ENCODE assay signal across 8 cellular contexts in the genomic region with DNA sequence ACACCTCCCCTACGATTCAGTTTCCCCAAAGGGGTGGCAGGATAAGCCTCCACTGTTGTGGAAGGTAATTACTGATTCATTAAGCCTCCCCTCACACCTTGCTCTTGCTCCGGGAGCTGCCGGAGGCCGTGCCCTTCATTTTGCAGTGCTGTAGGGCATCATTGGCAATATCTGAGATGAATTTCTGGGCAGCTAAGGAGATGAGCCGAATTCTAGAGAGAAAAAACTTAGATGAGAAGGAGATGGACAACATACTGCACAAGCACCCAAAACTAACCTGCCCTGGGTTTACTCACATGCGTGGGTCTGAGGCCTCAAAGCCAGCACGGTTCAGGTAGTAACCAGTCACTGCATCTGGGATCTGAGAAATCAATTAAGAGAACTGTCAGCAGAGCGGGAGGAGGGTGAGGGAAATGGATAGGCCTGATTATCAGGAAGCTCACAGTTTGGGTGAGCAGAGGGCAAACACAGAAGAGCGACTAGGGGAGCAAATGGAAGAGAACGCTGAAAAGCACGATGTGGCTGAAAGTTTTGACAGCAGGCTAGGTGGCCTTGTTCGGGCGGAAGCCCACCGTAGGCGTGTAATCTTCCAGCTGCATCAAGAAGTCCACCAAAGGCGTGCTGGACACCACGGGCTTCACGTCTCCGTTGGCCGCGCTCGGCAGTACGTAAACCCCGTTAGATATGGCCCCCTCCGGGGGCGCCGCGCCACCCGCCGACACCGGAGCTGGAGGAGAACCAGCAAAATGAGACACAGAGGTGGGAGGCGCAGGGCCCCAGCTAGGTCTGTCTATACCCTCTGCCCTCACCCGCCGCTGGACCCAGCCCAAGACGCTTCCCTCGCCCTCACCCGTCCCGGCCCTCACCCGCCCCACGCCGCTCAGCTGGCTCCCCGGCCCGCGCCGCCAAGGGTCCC. TPM values are rescaled to one million over a fixed set of nuclear protein-coding genes. Genes with fewer than 3 reads are reported as not detected.
DNase-seq lines count a peak whose midpoint lies in the region; ATAC-seq and TF ChIP-seq lines count a peak whose summit lies in the region.

No MANE protein-coding gene starts in this region.

- H3K27ac Mint-ChIP-seq in dendritic cell treated with granulocyte-macrophage colony-stimulating factor and Interleukin-4, amounts not matched to agents 40 ng/mL and 50 ng/mL, for 4 days, result no peak overlapping the region

- H3K4me3 ChIP-seq in lung, result peak overlapping the region; percentile 85
- peak overlapping the region; percentile 82 to 89 for H3K4me3 ChIP-seq in tibial artery

- H3K4me1 ChIP-seq in lung (ENCODE audit: control insufficient read depth in 2 of 2, insufficient read depth in 2 of 2, low read length in 2 of 2) (peaks cover 4 to 16% of the 10 kb centered on the region in 2 donors), tibial artery (peaks cover 0 to 65% (median 51%) of the 10 kb centered on the region in 4 donors)

- ATAC-seq in activated CD4-positive, CD25-positive, alpha-beta regulatory T cell treated with anti-CD3 and anti-CD28 coated beads, Interleukin-2, amount 50 U/mL, for 24 hours, result peak; percentile 3 to 10
- ATAC-seq in HG02970 (IDR thresholded peaks at IDR 0.05; ENCODE audit: low FRiP score, unreplicated experiment) (peak; percentile 17), SK-N-SH treated with all-trans-retinoic acid at 6 μM for 48 hours (peak; percentile 0; the same call in 1 of the 3 replicates), lung (ENCODE audit: insufficient read depth, low FRiP score) (no peak)

- no peaks in the 10 kb centered on the region for H3K9me3 Mint-ChIP-seq in dendritic cell treated with granulocyte-macrophage colony-stimulating factor and Interleukin-4, amounts not matched to agents 40 ng/mL and 50 ng/mL, for 4 days

- H3K27me3 Mint-ChIP-seq in dendritic cell treated with granulocyte-macrophage colony-stimulating factor and Interleukin-4, amounts not matched to agents 40 ng/mL and 50 ng/mL, for 4 days, result no peaks in the 10 kb centered on the region

- 13 to 17% methylated on average over 41 to 45 of the region's 45 CpGs for WGBS in lung, 2 donors

- H3K27ac ChIP-seq in lung (ENCODE audit: low read depth in 1 of 2, low read length in 1 of 2) (peak overlapping the region; percentile 80 to 96), tibial artery (peak overlapping the region; percentile 95 to 98)

- DNase-seq in activated CD4-positive, CD25-positive, alpha-beta regulatory T cell (lab: John Stamatoyannopoulos, UW), result no peak
- DNase-seq in lung (ENCODE audit: low spot score), result peak; percentile 42
- peak; percentile 44 to 81 for DNase-seq in tibial artery
- DNase-seq in SIG-M5 (lab: John Stamatoyannopoulos, UW), result no peak

- H3K36me3 Mint-ChIP-seq in dendritic cell treated with granulocyte-macrophage colony-stimulating factor and Interleukin-4, amounts not matched to agents 40 ng/mL and 50 ng/mL, for 4 days (ENCODE audit: low read depth), result peaks cover 45% of the 10 kb centered on the region

- no peak for TF ChIP-seq CTCF in lung (IDR thresholded peaks at IDR 0.05; ENCODE audit: control extremely low read depth, extremely low read depth)
- TF ChIP-seq CTCF in tibial artery (IDR thresholded peaks at IDR 0.05), result no peak

- H3K36me3 ChIP-seq in lung (ENCODE audit: control insufficient read depth in 2 of 2, insufficient read depth in 2 of 2, low read length in 2 of 2) (peaks cover 14 to 51% of the 10 kb centered on the region in 2 donors), tibial artery (peaks cover 50 to 60% (median 51%) of the 10 kb centered on the region in 3 donors)

- peak overlapping the region; percentile 85 for H3K4me3 Mint-ChIP-seq in dendritic cell treated with granulocyte-macrophage colony-stimulating factor and Interleukin-4, amounts not matched to agents 40 ng/mL and 50 ng/mL, for 4 days

- H3K9me3 ChIP-seq in lung (ENCODE audit: control insufficient read depth in 2 of 2, insufficient read depth in 1 of 2, low read length in 1 of 2) (no peaks in the 10 kb centered on the region), tibial artery (no peaks in the 10 kb centered on the region)

- intact Hi-C loops in dendritic cell treated with granulocyte-macrophage colony-stimulating factor and Interleukin-4, amounts not matched to agents 40 ng/mL and 50 ng/mL, for 4 days (cut with micrococcal nuclease), result loop anchor here (1.0 to 5.0 kb wide), 2 partner anchors 7 to 374 kb away; a partner anchor contains a TSS
- intact Hi-C loops in tibial artery (cut with DNase I; ENCODE audit: low total_unique reads), result loop anchor here (5.0 kb wide), 1 partner anchor 46 kb away; a partner anchor contains a TSS

- H3K27me3 ChIP-seq in lung (ENCODE audit: control insufficient read depth, insufficient read depth) (no peaks in the 10 kb centered on the region), tibial artery (no peaks in the 10 kb centered on the region)

- H3K4me1 Mint-ChIP-seq in dendritic cell treated with granulocyte-macrophage colony-stimulating factor and Interleukin-4, amounts not matched to agents 40 ng/mL and 50 ng/mL, for 4 days (ENCODE audit: low read depth), result peaks cover 37% of the 10 kb centered on the region

TF ChIP-seq in SK-N-SH treated with all-trans-retinoic acid at 6 μM for 48 hours, 23 proteins besides CTCF, POLR2A, EP300 and RAD21:
- 0 out of 2 replicates have a peak, but pooled peaks have one; percentile 10 for TF ChIP-seq ESRRG (CRISPR knock-in tag; IDR thresholded peaks at IDR 0.05)
- TF ChIP-seq, protein P1, sequence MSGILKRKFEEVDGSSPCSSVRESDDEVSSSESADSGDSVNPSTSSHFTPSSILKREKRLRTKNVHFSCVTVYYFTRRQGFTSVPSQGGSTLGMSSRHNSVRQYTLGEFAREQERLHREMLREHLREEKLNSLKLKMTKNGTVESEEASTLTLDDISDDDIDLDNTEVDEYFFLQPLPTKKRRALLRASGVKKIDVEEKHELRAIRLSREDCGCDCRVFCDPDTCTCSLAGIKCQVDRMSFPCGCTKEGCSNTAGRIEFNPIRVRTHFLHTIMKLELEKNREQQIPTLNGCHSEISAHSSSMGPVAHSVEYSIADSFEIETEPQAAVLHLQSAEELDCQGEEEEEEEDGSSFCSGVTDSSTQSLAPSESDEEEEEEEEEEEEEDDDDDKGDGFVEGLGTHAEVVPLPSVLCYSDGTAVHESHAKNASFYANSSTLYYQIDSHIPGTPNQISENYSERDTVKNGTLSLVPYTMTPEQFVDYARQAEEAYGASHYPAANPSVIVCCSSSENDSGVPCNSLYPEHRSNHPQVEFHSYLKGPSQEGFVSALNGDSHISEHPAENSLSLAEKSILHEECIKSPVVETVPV (CRISPR knock-in tag; IDR thresholded peaks at IDR 0.05), result peak; percentile 60; the same call in 1 of the 2 replicates
- 0 out of 2 replicates have a peak, but pooled peaks have one; percentile 58 for TF ChIP-seq GLIS3 (CRISPR knock-in tag; IDR thresholded peaks at IDR 0.05)
- TF ChIP-seq TOX (CRISPR knock-in tag; IDR thresholded peaks at IDR 0.05; ENCODE audit: borderline replicate concordance), result no peak
- TF ChIP-seq ZFP3 (CRISPR knock-in tag; IDR thresholded peaks at IDR 0.05), result no peak

RNA-seq across cellular contexts. Expression of a gene that starts 0.7 kb away (rescaled TPM):
- 100 to 1,000 TPM in 1 of 2 donors, 10 to 100 TPM in 1; 23.9 to 149 TPM for total RNA-seq in lung
- 100 to 1,000 TPM; 108 to 126 TPM for polyA plus RNA-seq in lung

RNA-seq across cellular contexts. Expression of a gene that starts 7.8 kb away (rescaled TPM):
- total RNA-seq in lung, result 100 to 1,000 TPM; 134 to 147 TPM
- polyA plus RNA-seq in lung, result 100 to 1,000 TPM in 1 of 2 donors, 10 to 100 TPM in 1; 91.1 to 138 TPM

RNA-seq across cellular contexts. Expression of a gene that starts 7.9 kb away (rescaled TPM):
- total RNA-seq in lung, result 100 to 1,000 TPM; 124 to 150 TPM
- polyA plus RNA-seq in lung, result 100 to 1,000 TPM in 1 of 2 donors, 10 to 100 TPM in 1; 57.6 to 169 TPM

RNA-seq across cellular contexts. Expression of a gene that starts 7.9 kb away (rescaled TPM):
- 10 to 100 TPM; 15.0 to 19.1 TPM for total RNA-seq in lung
- 10 to 100 TPM; 16.2 to 17.4 TPM for polyA plus RNA-seq in lung

RNA-seq across cellular contexts. Expression of a gene that starts 44.3 kb away (rescaled TPM):
- 10 to 100 TPM; 14.9 to 39.9 TPM for total RNA-seq in lung
- 1 to 10 TPM; 6.0 to 8.2 TPM for polyA plus RNA-seq in lung

Comparison
In these comparisons a context has a peak if more than half of its experiments do, and no peak if none do; other contexts are left out.
1. DNase-seq: peak in lung (single experiment) and tibial artery (2 of 2); none in activated CD4-positive, CD25-positive, alpha-beta regulatory T cell (0 of 4) and SIG-M5 (single experiment).